6 cellular contexts compared by ENCODE assay signal in the genomic region with DNA sequence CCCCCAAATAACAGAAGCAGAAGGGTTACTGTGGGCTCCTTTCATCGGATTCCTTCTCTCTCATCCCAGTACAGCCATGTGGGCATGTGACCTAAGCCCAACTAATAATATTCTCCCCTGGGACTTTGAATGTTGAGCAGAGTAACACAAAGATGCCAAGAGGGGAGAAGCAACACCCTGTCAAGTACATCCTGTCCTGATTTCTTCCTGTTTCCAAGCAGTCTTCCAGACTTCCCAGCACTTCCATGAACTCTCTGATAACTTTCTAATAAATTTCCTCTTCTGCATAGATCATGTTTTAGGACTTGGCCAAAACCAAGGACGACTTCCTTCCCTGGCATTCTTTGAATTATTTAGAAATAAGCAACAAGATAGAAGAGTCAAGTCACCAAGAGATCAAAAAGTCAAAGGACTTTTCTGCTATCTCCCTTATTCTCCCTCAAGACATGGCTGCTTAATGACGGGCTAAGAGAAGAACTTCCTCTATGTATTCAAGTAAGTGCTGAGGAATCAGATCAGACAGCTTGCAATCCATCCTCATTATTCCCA.
"Had no signal": no experiment of that assay in that cellular context is flagged by ENCODE, and none has a peak within 500 bp of the region (broad histone marks: within the 10 kb centered on the region; RNA-seq: fewer than 3 reads in every experiment).

No MANE protein-coding gene starts in this region.

- H3K27ac Mint-ChIP-seq: GM23338, H9 had no signal

- H3K4me3 Mint-ChIP-seq: GM23338, H9 had no signal

- DNase-seq: H9, HCEC 1CT, IMR-90 had no signal

- ATAC-seq: GM23338, K562 had no signal

- H3K27ac ChIP-seq: HL-60 had no signal

- H3K4me3 ChIP-seq: GM23338, K562 had no signal
